ENCODE assay signal across 10 cellular contexts in genomic region chr16:25013049-25013448, GRCh38. TPM values are rescaled to one million over a fixed set of nuclear protein-coding genes. Genes with fewer than 3 reads are reported as not detected.
DNase-seq lines count a peak whose midpoint lies in the region; ATAC-seq, FAIRE-seq and TF ChIP-seq lines count a peak whose summit lies in the region.
"Had no signal": no experiment of that assay in that cellular context is flagged by ENCODE, and none has a peak within 500 bp of the region (broad histone marks: within the 10 kb centered on the region; RNA-seq: fewer than 3 reads in every experiment).

No MANE protein-coding gene starts in this region.

- H3K4me1 Mint-ChIP-seq in CD4-positive, CD25-positive, alpha-beta regulatory T cell, result peaks cover 17 to 83% (median 75%) of the 10 kb centered on the region in 4 donors

- CTCF ChIA-PET in GM10248 (lab: Yijun Ruan, JAX), result interaction anchor here (1.8 kb wide), 1 partner anchor 33 kb away, joined by 4 read pairs; no protein-coding TSS in a partner anchor

- peak overlapping the region; percentile 94; the same call in 1 of the 2 replicates for H3K4me2 ChIP-seq in KMS-11

- H2AFZ ChIP-seq in KMS-11 (ENCODE audit: low read depth), result no peak overlapping the region

- no peaks in the 10 kb centered on the region for H3K27me3 ChIP-seq in CD4-positive, CD25-positive, alpha-beta regulatory T cell (ENCODE audit: control insufficient read depth, insufficient read depth, low read length)
- H3K27me3 ChIP-seq in KMS-11 (ENCODE audit: insufficient read depth, low read depth), result peaks cover 20% of the 10 kb centered on the region
- H3K27me3 ChIP-seq in dorsolateral prefrontal cortex, result no peaks in the 10 kb centered on the region
- H3K27me3 ChIP-seq in psoas muscle (ENCODE audit: insufficient read depth in 3 of 3, low read length in 2 of 3), result no peaks in the 10 kb centered on the region

- H4K20me1 ChIP-seq in KMS-11 (ENCODE audit: insufficient read depth), result no peaks in the 10 kb centered on the region

- ATAC-seq in CD4-positive, CD25-positive, alpha-beta regulatory T cell (ENCODE audit: low read depth in 2 of 2), result no peak
- ATAC-seq in psoas muscle (no peak), HG03196 (IDR thresholded peaks at IDR 0.05; ENCODE audit: unreplicated experiment) (no peak)
- ATAC-seq: activated naive CD4-positive, alpha-beta T cell treated with anti-CD3 and anti-CD28 coated beads, Interleukin-2, amount 50 U/mL, for 72 hours had no signal

- peak overlapping the region; percentile 87 to 99 (median 96) for H3K4me3 Mint-ChIP-seq in CD4-positive, CD25-positive, alpha-beta regulatory T cell

- H3K27ac ChIP-seq in CD4-positive, CD25-positive, alpha-beta regulatory T cell (ENCODE audit: insufficient read depth, low read length, poor library complexity, severe bottlenecking), result peak overlapping the region; percentile 90
- H3K27ac ChIP-seq in KMS-11, result no peak overlapping the region
- H3K27ac ChIP-seq in dorsolateral prefrontal cortex, result peak overlapping the region in 27 of 59 donors; percentile 2 to 97 (median 49)
- H3K27ac ChIP-seq in psoas muscle, result peak overlapping the region; percentile 95

- no peak overlapping the region for H3K9ac ChIP-seq in KMS-11

- H3K36me3 Mint-ChIP-seq in CD4-positive, CD25-positive, alpha-beta regulatory T cell, result peaks cover 27% of the 10 kb centered on the region

- no peaks in the 10 kb centered on the region for H3K9me3 Mint-ChIP-seq in CD4-positive, CD25-positive, alpha-beta regulatory T cell

- H3K36me3 ChIP-seq in CD4-positive, CD25-positive, alpha-beta regulatory T cell (ENCODE audit: control insufficient read depth, insufficient read depth, low read length), result peaks cover 5% of the 10 kb centered on the region
- H3K36me3 ChIP-seq in KMS-11 (ENCODE audit: insufficient read depth), result no peaks in the 10 kb centered on the region
- H3K36me3 ChIP-seq in psoas muscle (ENCODE audit: insufficient read depth in 1 of 2, low read depth in 1 of 2), result peaks cover 0 to 14% of the 10 kb centered on the region in 2 donors

- no peak for DNase-seq in CD4-positive, CD25-positive, alpha-beta regulatory T cell
- DNase-seq in dorsolateral prefrontal cortex, result no peak
- DNase-seq in psoas muscle, result no peak
- no peak for DNase-seq in stimulated activated CD4-positive, alpha-beta T cell treated with anti-CD3 and anti-CD28 coated beads, Interleukin-2, amount 100 ng/mL, for 24 hours
- DNase-seq in GM10248 (ENCODE audit: extremely low spot score), result no peak
- no peak for DNase-seq in urothelium cell line (ENCODE audit: low spot score)
- DNase-seq: stimulated activated CD4-positive, alpha-beta T cell treated with anti-CD3 and anti-CD28 coated beads, Interleukin-4, amount 100 ng/mL, for 1 hour had no signal

- peak overlapping the region; percentile 16 to 95 (median 35) for H3K27ac Mint-ChIP-seq in CD4-positive, CD25-positive, alpha-beta regulatory T cell

- H3K4me1 ChIP-seq in CD4-positive, CD25-positive, alpha-beta regulatory T cell (ENCODE audit: control insufficient read depth, insufficient read depth, low read length, poor library complexity, severe bottlenecking), result peaks cover 53% of the 10 kb centered on the region
- H3K4me1 ChIP-seq in KMS-11 (ENCODE audit: low read depth, poor library complexity, severe bottlenecking), result peaks cover 27% of the 10 kb centered on the region
- peaks cover 57% of the 10 kb centered on the region for H3K4me1 ChIP-seq in psoas muscle

- no peak for TF ChIP-seq CTCF in KMS-11 (conservative IDR thresholded peaks at IDR 0.05; ENCODE audit: low read depth, low read length)
- no peak for TF ChIP-seq CTCF in dorsolateral prefrontal cortex (IDR thresholded peaks at IDR 0.05 in 54 of 56, conservative IDR thresholded peaks at IDR 0.05 in 2 of 56; ENCODE audit: low read depth in 1 of 56, partially characterized antibody in 56 of 56)
- TF ChIP-seq CTCF in psoas muscle (IDR thresholded peaks at IDR 0.05), result no peak
- no peak for TF ChIP-seq CTCF in GM10248 (IDR thresholded peaks at IDR 0.05; ENCODE audit: control extremely low read depth, extremely low read depth, low read depth, missing control alignments)

- no peaks in the 10 kb centered on the region for H3K9me3 ChIP-seq in CD4-positive, CD25-positive, alpha-beta regulatory T cell (ENCODE audit: control insufficient read depth in 2 of 2, low read length in 2 of 2)
- no peaks in the 10 kb centered on the region for H3K9me3 ChIP-seq in psoas muscle

- H3K4me3 ChIP-seq in CD4-positive, CD25-positive, alpha-beta regulatory T cell (ENCODE audit: low read depth, low read length), result peak overlapping the region; percentile 92
- H3K4me3 ChIP-seq in KMS-11 (IDR thresholded peaks at IDR 0.05; ENCODE audit: insufficient read depth, low read depth, low read length), result no peak overlapping the region
- peak overlapping the region in 36 of 59 donors; percentile 3 to 94 (median 81) for H3K4me3 ChIP-seq in dorsolateral prefrontal cortex
- H3K4me3 ChIP-seq in psoas muscle, result peak overlapping the region; percentile 76

- intact Hi-C loops in dorsolateral prefrontal cortex (cut with DNase I) (loop anchor here in 1 of 2 donors (10.0 kb wide), 1 partner anchor 102 kb away; the partner anchor contains the start of gene LCMT1), psoas muscle (cut with DNase I) (loop anchor here (5.0 kb wide), 1 partner anchor 36 kb away; no protein-coding TSS in a partner anchor)

- peaks cover 20% of the 10 kb centered on the region; the same call in 1 of the 2 replicates for H3K79me2 ChIP-seq in KMS-11 (ENCODE audit: insufficient read depth, low read depth)

- POLR2A ChIA-PET in GM10248 (lab: Yijun Ruan, JAX), result no interaction called here

- WGBS in psoas muscle, 3 donors, result 86 to 92% (median 92%) methylated on average over 4 of the region's 4 CpGs

- peaks cover 4% of the 10 kb centered on the region for H3K27me3 Mint-ChIP-seq in CD4-positive, CD25-positive, alpha-beta regulatory T cell

- no peak for FAIRE-seq in urothelium cell line (lab: Jason Lieb, UNC)

RNA-seq across cellular contexts. Expression of gene ARHGAP17, which starts 2.1 kb away (rescaled TPM):
- total RNA-seq in CD4-positive, CD25-positive, alpha-beta regulatory T cell, result 87.7 TPM
- 10 to 100 TPM; 22.0 to 36.7 (median 29.0) TPM for polyA plus RNA-seq in CD4-positive, CD25-positive, alpha-beta regulatory T cell
- 10 to 100 TPM; 28.6 to 95.8 (median 54.2) TPM for total RNA-seq in dorsolateral prefrontal cortex
- total RNA-seq in psoas muscle, result 10 to 100 TPM; 38.6 to 83.0 (median 57.7) TPM
- polyA plus RNA-seq in psoas muscle, result 10 to 100 TPM; 15.9 to 31.7 (median 23.3) TPM
